In the genomic region with DNA sequence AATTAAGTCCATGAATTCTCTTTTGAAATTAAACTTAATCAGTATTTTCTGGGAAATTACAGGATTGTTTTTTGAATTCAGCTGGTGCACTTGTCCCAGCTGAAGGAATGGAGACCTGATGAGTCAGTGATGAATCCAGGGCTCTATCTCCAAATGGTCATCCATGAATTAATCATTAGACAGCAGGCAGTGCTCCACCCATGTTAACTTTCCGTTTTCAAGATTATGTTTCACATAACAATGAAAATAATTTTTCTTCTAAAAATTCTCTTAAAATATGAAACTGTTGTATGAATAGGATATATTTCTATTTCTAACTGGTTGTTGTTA, we compare ENCODE assay signal across 19 cellular contexts. TPM values are rescaled to one million over a fixed set of nuclear protein-coding genes. Genes with fewer than 3 reads are reported as not detected.
DNase-seq lines count a peak whose midpoint lies in the region; ATAC-seq, FAIRE-seq and TF ChIP-seq lines count a peak whose summit lies in the region.
"Had no signal": no experiment of that assay in that cellular context is flagged by ENCODE, and none has a peak within 500 bp of the region (broad histone marks: within the 10 kb centered on the region; RNA-seq: fewer than 3 reads in every experiment).

No MANE protein-coding gene starts in this region.

- no peaks in the 10 kb centered on the region for H3K9me3 ChIP-seq in K562 (replicated peaks; ENCODE audit: control insufficient read depth, insufficient read depth, low read depth, low read length)
- H3K9me3 ChIP-seq in HepG2 (ENCODE audit: low read length), result no peaks in the 10 kb centered on the region
- H3K9me3 ChIP-seq: BE2C, esophagus squamous epithelium, heart left ventricle had no signal

- H2AFZ ChIP-seq in K562 (ENCODE audit: low read depth, low read length) (peak overlapping the region; percentile 63), HepG2 (ENCODE audit: low read length) (no peak overlapping the region)

- no peak for TF ChIP-seq POLR2A in K562 (conservative IDR thresholded peaks at IDR 0.05)
- no peak for TF ChIP-seq POLR2A in HepG2 (IDR thresholded peaks at IDR 0.05; ENCODE audit: insufficient read depth in 1 of 2, low read depth in 2 of 2, low read length in 2 of 2)

- peak; percentile 48 for DNase-seq in EH (ENCODE audit: low read depth)
- DNase-seq in HT-29 (ENCODE audit: low spot score), result peak; percentile 15
- peak in 2 of 4 experiments; percentile 36 to 39 for DNase-seq in K562 (ENCODE audit: extremely low read depth in 1 of 4, low spot score in 3 of 4)
- DNase-seq in HepG2 (ENCODE audit: low spot score), result no peak
- no peak for DNase-seq in NK-92 treated with Interleukin-12 subunit alpha and Interleukin-12 subunit beta, amount 100 ng/mL, for 24 hours (lab: John Stamatoyannopoulos, UW)
- DNase-seq in GOT3 (lab: John Stamatoyannopoulos, UW), result no peak
- no peak for DNase-seq in inferior parietal cortex (ENCODE audit: extremely low spot score)
- no peak for DNase-seq in GM19238 (ENCODE audit: insufficient read length, low spot score)
- DNase-seq: activated CD4-positive, alpha-beta T cell treated with anti-CD3 and anti-CD28 coated beads for 1 hour; activated naive CD8-positive, alpha-beta T cell treated with anti-CD3 and anti-CD28 coated beads for 36 hours; BE2C; esophagus squamous epithelium; NCI-H2081 treated with DMSO at 0.1 percent for 48 hours had no signal

- TF ChIP-seq CTCF in K562 (IDR thresholded peaks at IDR 0.05 in 2 of 3, conservative IDR thresholded peaks at IDR 0.05 in 1 of 3; ENCODE audit: insufficient read depth in 2 of 3, low read depth in 1 of 3, low read length in 3 of 3) (no peak), HepG2 (CRISPR knock-in tag; IDR thresholded peaks at IDR 0.05) (no peak)

- WGBS in K562 (ENCODE audit: insufficient coverage, low coverage, missing lambda C conversion rate), result 6% methylated on average over 1 of the region's 1 CpG
- 25% methylated on average over 1 of the region's 1 CpG for WGBS in HepG2 (ENCODE audit: low lambda C conversion rate)

- in situ Hi-C loops in K562 (cut with MboI) (no loop called here), HepG2 (cut with HindIII; ENCODE audit: extremely low pct_ligation_motif_present, low pct_unique_long_range_greater_than_20kb) (no loop called here)

- H3K4me1 ChIP-seq in K562 (replicated peaks in 1 of 2; ENCODE audit: control insufficient read depth in 2 of 2, insufficient read depth in 2 of 2, low read length in 2 of 2), result peaks cover 5 to 28% of the 10 kb centered on the region in 2 experiments; a peak in 3 of 5 replicates
- peaks cover 49% of the 10 kb centered on the region for H3K4me1 ChIP-seq in HepG2 (ENCODE audit: insufficient read depth, low read length)
- H3K4me1 ChIP-seq: esophagus squamous epithelium had no signal

- H3K9me1 ChIP-seq in K562 (ENCODE audit: control insufficient read depth, insufficient read depth, low read length), result no peaks in the 10 kb centered on the region

- H3K4me3 ChIP-seq in K562, result no peak overlapping the region
- H3K4me3 ChIP-seq in HepG2 (replicated peaks in 1 of 3; ENCODE audit: insufficient read depth in 1 of 3, low read depth in 2 of 3, low read length in 3 of 3), result no peak overlapping the region
- H3K4me3 ChIP-seq: cardiac muscle cell, esophagus squamous epithelium, heart left ventricle, smooth muscle cell had no signal

- BruUV-seq in K562 (replicated peaks; lab: Mats Ljungman, UMichigan), result no TSS peak
- no TSS peak for BruUV-seq in HepG2 (replicated peaks; lab: Mats Ljungman, UMichigan)

- H3K9ac ChIP-seq in K562 (ENCODE audit: insufficient read depth in 1 of 2, low read depth in 2 of 2, low read length in 2 of 2), result peak overlapping the region in 1 of 2 experiments; percentile 42; a peak in 2 of 4 replicates
- H3K9ac ChIP-seq in HepG2 (ENCODE audit: insufficient read depth, low read depth, low read length), result no peak overlapping the region

- ATAC-seq in K562 (no peak), HepG2 (no peak)

- H3K4me2 ChIP-seq in K562 (ENCODE audit: insufficient read depth, low read length) (0 out of 2 replicates have a peak overlapping the region, but pooled peaks have one; percentile 53), HepG2 (ENCODE audit: low read depth, low read length) (no peak overlapping the region)
- H3K4me2 ChIP-seq: smooth muscle cell had no signal

- no peaks in the 10 kb centered on the region for H3K27me3 ChIP-seq in K562 (ENCODE audit: control insufficient read depth in 2 of 2, insufficient read depth in 2 of 2, low read length in 2 of 2)
- H3K27me3 ChIP-seq in HepG2 (ENCODE audit: control insufficient read depth in 1 of 2, insufficient read depth in 2 of 2, low read length in 2 of 2), result peaks cover 0 to 4% of the 10 kb centered on the region in 2 experiments; a peak in 1 of 5 replicates
- H3K27me3 ChIP-seq: BE2C, cardiac muscle cell, heart left ventricle had no signal

- CTCF ChIA-PET in K562 (lab: Yijun Ruan, JAX; ENCODE audit: low intra/inter-chr PET ratio) (no interaction called here), HepG2 (lab: Yijun Ruan, JAX; ENCODE audit: low intra/inter-chr PET ratio, low total read pairs) (no interaction called here)

- no peak for FAIRE-seq in K562 (lab: Jason Lieb, UNC)
- FAIRE-seq in HepG2 (lab: Jason Lieb, UNC), result no peak

- TF ChIP-seq RAD21 in K562 (CRISPR knock-in tag; conservative IDR thresholded peaks at IDR 0.05 in 1 of 2, IDR thresholded peaks at IDR 0.05 in 1 of 2), result no peak
- no peak for TF ChIP-seq RAD21 in HepG2 (CRISPR knock-in tag; IDR thresholded peaks at IDR 0.05)

- H3K27ac ChIP-seq in K562 (ENCODE audit: extremely low read depth, low read depth, low read length) (peak overlapping the region; percentile 83), HepG2 (ENCODE audit: extremely low read length, insufficient read depth, low read length) (no peak overlapping the region)
- H3K27ac ChIP-seq: cardiac muscle cell, esophagus squamous epithelium had no signal

- TF ChIP-seq EP300 in K562 (IDR thresholded peaks at IDR 0.05; ENCODE audit: low read length) (no peak), HepG2 (IDR thresholded peaks at IDR 0.05; ENCODE audit: low read depth in 2 of 2, low read length in 2 of 2) (no peak), HepG2 (CRISPR knock-in tag; IDR thresholded peaks at IDR 0.05; ENCODE audit: borderline replicate concordance) (no peak)

- intact Hi-C loops in K562 (cut with micrococcal nuclease), result no loop called here
- intact Hi-C loops in HepG2 (cut with micrococcal nuclease; ENCODE audit: unreplicated experiment), result no loop called here

- POLR2A ChIA-PET in K562 (lab: Yijun Ruan, JAX) (no interaction called here), HepG2 (lab: Yijun Ruan, JAX) (interaction anchor here (1.5 kb wide), 1 partner anchor 24 kb away, joined by 5 read pairs; a partner anchor contains a TSS)

- no peaks in the 10 kb centered on the region for H3K36me3 ChIP-seq in K562 (ENCODE audit: control insufficient read depth, insufficient read depth, low read length)
- no peaks in the 10 kb centered on the region for H3K36me3 ChIP-seq in HepG2 (replicated peaks in 1 of 2; ENCODE audit: control insufficient read depth in 1 of 2, insufficient read depth in 2 of 2, low read length in 2 of 2)
- H3K36me3 ChIP-seq: BE2C, cardiac muscle cell, esophagus squamous epithelium, heart left ventricle had no signal

- H4K20me1 ChIP-seq in K562 (replicated peaks; ENCODE audit: control insufficient read depth, insufficient read depth, low read length) (no peaks in the 10 kb centered on the region), HepG2 (ENCODE audit: insufficient read depth, low read length) (no peaks in the 10 kb centered on the region)

- no peaks in the 10 kb centered on the region for H3K79me2 ChIP-seq in K562 (ENCODE audit: control insufficient read depth, insufficient read depth, low read length)
- no peaks in the 10 kb centered on the region for H3K79me2 ChIP-seq in HepG2 (ENCODE audit: insufficient read depth, low read length)

RNA-seq across cellular contexts. Expression of a gene that starts 13.9 kb away (rescaled TPM):
- not detected in 2 replicates for total RNA-seq in HT-29 (2014; rRNA removed; shearing (Covaris generic))
- 0.53 and 1.0 TPM in 2 replicates for total RNA-seq in K562 (2011; cell fraction: chromatin; rRNA removed; ENCODE audit: low replicate concordance)
- total RNA-seq in K562 (2011; cell fraction: nucleolus; rRNA removed), result 1.4 and 2.0 TPM in 2 replicates
- total RNA-seq in K562 (2011; cell fraction: nucleoplasm; rRNA removed), result 0.92 and 1.8 TPM in 2 replicates
- total RNA-seq in K562 (2014; rRNA removed) (0.27 and 0.29 TPM in 2 replicates), K562 (2014; rRNA removed; fragmentation: Illumina TruSeq; extraction: Trizol) (0.07 and 0.16 TPM in 2 replicates), K562 (2015; rRNA removed; fragmentation: Illumina TruSeq; extraction: Trizol) (0.04 TPM in 1 of 2 replicates, not detected in the other), K562 (2021) (0.40 and 0.58 TPM in 2 replicates), HepG2 (2016; rRNA removed; fragmentation: Illumina TruSeq; extraction: Trizol) (10.3 and 10.4 TPM in 2 replicates)
- polyA plus RNA-seq in K562 (2011; rRNA removed) (0.12 and 0.39 TPM in 2 replicates), K562 (2014; fragmentation: Illumina TruSeq; extraction: Trizol) (0.21 and 0.22 TPM in 2 replicates), K562 (2014; fragmentation: Nextera tagmentation; extraction: Ambion mirVana) (under 1 TPM; 0.08 to 0.13 TPM), K562 (2014; rRNA removed) (0.33 and 0.47 TPM in 2 replicates), HepG2 (2011; rRNA removed) (3.7 and 8.4 TPM in 2 replicates)
- polyA plus RNA-seq in K562 (2011; cell fraction: cytosol; rRNA removed), result 0.12 and 1.3 TPM in 2 replicates
- polyA plus RNA-seq in K562 (2011; cell fraction: nucleus; rRNA removed), result 0.20 and 1.0 TPM in 2 replicates
- polyA plus RNA-seq in K562 (2012), result 0.11 and 0.31 TPM in 2 replicates
- polyA minus RNA-seq in K562 (2011; rRNA and poly(A)+ RNA removed), result 0.18 and 0.39 TPM in 2 replicates
- polyA minus RNA-seq in K562 (2011; cell fraction: cytosol; rRNA and poly(A)+ RNA removed), result not detected in 2 replicates
- 0.27 and 0.56 TPM in 2 replicates for polyA minus RNA-seq in K562 (2011; cell fraction: nucleus; rRNA and poly(A)+ RNA removed)
- total RNA-seq in HepG2 (2016; cell fraction: cytosol; rRNA removed; fragmentation: Illumina TruSeq; extraction: Trizol; ENCODE audit: low read depth), result 3.6 and 3.8 TPM in 2 replicates
- 10.3 and 10.5 TPM in 2 replicates for total RNA-seq in HepG2 (2016; cell fraction: insoluble cytoplasmic fraction; rRNA removed; fragmentation: Illumina TruSeq; extraction: Trizol)
- total RNA-seq in HepG2 (2016; cell fraction: membrane; rRNA removed; fragmentation: Illumina TruSeq; extraction: Trizol), result 12.0 and 13.5 TPM in 2 replicates
- total RNA-seq in HepG2 (2016; cell fraction: nucleus; rRNA removed; fragmentation: Illumina TruSeq; extraction: Trizol), result 9.3 and 10.1 TPM in 2 replicates
- 4.9 and 6.5 TPM in 2 replicates for polyA plus RNA-seq in HepG2 (2011; cell fraction: cytosol; rRNA removed)
- 8.2 and 13.0 TPM in 2 replicates for polyA plus RNA-seq in HepG2 (2011; cell fraction: nucleus; rRNA removed)
- polyA plus RNA-seq in HepG2 (2012), result 9.1 and 16.7 TPM in 2 replicates
- 4.6 and 5.9 TPM in 2 replicates for polyA plus RNA-seq in HepG2 (2016; cell fraction: cytosol; fragmentation: Illumina TruSeq; extraction: Trizol; ENCODE audit: low read depth)
- polyA plus RNA-seq in HepG2 (2016; cell fraction: insoluble cytoplasmic fraction; fragmentation: Illumina TruSeq; extraction: Trizol; ENCODE audit: low read depth), result 13.7 and 14.1 TPM in 2 replicates
- polyA plus RNA-seq in HepG2 (2016; cell fraction: membrane; fragmentation: Illumina TruSeq; extraction: Trizol; ENCODE audit: low read depth), result 12.2 and 13.8 TPM in 2 replicates
- 16.0 and 16.8 TPM in 2 replicates for polyA plus RNA-seq in HepG2 (2016; cell fraction: nucleus; fragmentation: Illumina TruSeq; extraction: Trizol; ENCODE audit: insufficient read depth, low read depth)
- polyA minus RNA-seq in HepG2 (2011; rRNA and poly(A)+ RNA removed; ENCODE audit: low replicate concordance), result 26.7 TPM in 1 of 2 replicates, not detected in the other
- polyA minus RNA-seq in HepG2 (2011; cell fraction: cytosol; rRNA and poly(A)+ RNA removed), result 5.5 and 9.2 TPM in 2 replicates
- polyA minus RNA-seq in HepG2 (2011; cell fraction: nucleus; rRNA and poly(A)+ RNA removed), result 10.3 and 15.8 TPM in 2 replicates
- total RNA-seq: activated naive CD8-positive, alpha-beta T cell treated with anti-CD3 and anti-CD28 coated beads for 36 hours; activated T-helper 1 cell treated with anti-CD3 and anti-CD28 coated beads, Interleukin-12 subunit alpha, Interleukin-12 subunit beta, Interleukin-2, Interleukin-4 antibody, amounts not matched to agents 30 ng/mL and 10 ng/mL and 1 ng/mL, durations not matched to agents 14 hours and 24 hours and 36 hours; esophagus squamous epithelium; natural killer cell treated with Interleukin-12 subunit alpha and Interleukin-12 subunit beta and Interleukin-15 and Interleukin-18, amount 100 ng/mL, for 72 hours had no signal
- polyA plus RNA-seq: IgD-negative memory B cell had no signal

RNA-seq across cellular contexts. Expression of a gene that starts 24.0 kb away (rescaled TPM):
- total RNA-seq in HT-29 (2014; rRNA removed; shearing (Covaris generic)), result 50.4 and 52.5 TPM in 2 replicates
- 224 and 739 TPM in 2 replicates for total RNA-seq in K562 (2011; cell fraction: chromatin; rRNA removed; ENCODE audit: low replicate concordance)
- 79.4 and 92.0 TPM in 2 replicates for total RNA-seq in K562 (2011; cell fraction: nucleolus; rRNA removed)
- 184 and 255 TPM in 2 replicates for total RNA-seq in K562 (2011; cell fraction: nucleoplasm; rRNA removed)
- 116 and 128 TPM in 2 replicates for total RNA-seq in K562 (2014; rRNA removed)
- 280 and 375 TPM in 2 replicates for total RNA-seq in K562 (2014; rRNA removed; fragmentation: Illumina TruSeq; extraction: Trizol)
- 193 and 205 TPM in 2 replicates for total RNA-seq in K562 (2015; rRNA removed; fragmentation: Illumina TruSeq; extraction: Trizol)
- 198 and 199 TPM in 2 replicates for total RNA-seq in K562 (2021)
- polyA plus RNA-seq in K562 (2011; rRNA removed), result 108 and 140 TPM in 2 replicates
- 8.8 and 22.2 TPM in 2 replicates for polyA plus RNA-seq in K562 (2011; cell fraction: cytosol; rRNA removed)
- polyA plus RNA-seq in K562 (2011; cell fraction: nucleus; rRNA removed), result 182 and 207 TPM in 2 replicates
- 66.4 and 103 TPM in 2 replicates for polyA plus RNA-seq in K562 (2012)
- 174 and 178 TPM in 2 replicates for polyA plus RNA-seq in K562 (2014; fragmentation: Illumina TruSeq; extraction: Trizol)
- polyA plus RNA-seq in K562 (2014; fragmentation: Nextera tagmentation; extraction: Ambion mirVana), result 100 to 1,000 TPM; 191 to 322 TPM
- 97.8 and 140 TPM in 2 replicates for polyA plus RNA-seq in K562 (2014; rRNA removed)
- 269 and 309 TPM in 2 replicates for polyA minus RNA-seq in K562 (2011; rRNA and poly(A)+ RNA removed)
- polyA minus RNA-seq in K562 (2011; cell fraction: cytosol; rRNA and poly(A)+ RNA removed), result 56.3 and 70.0 TPM in 2 replicates
- polyA minus RNA-seq in K562 (2011; cell fraction: nucleus; rRNA and poly(A)+ RNA removed), result 193 and 346 TPM in 2 replicates
- 173 and 250 TPM in 2 replicates for total RNA-seq in HepG2 (2016; rRNA removed; fragmentation: Illumina TruSeq; extraction: Trizol)
- total RNA-seq in HepG2 (2016; cell fraction: cytosol; rRNA removed; fragmentation: Illumina TruSeq; extraction: Trizol; ENCODE audit: low read depth), result 14.1 and 18.4 TPM in 2 replicates
- total RNA-seq in HepG2 (2016; cell fraction: insoluble cytoplasmic fraction; rRNA removed; fragmentation: Illumina TruSeq; extraction: Trizol), result 173 and 234 TPM in 2 replicates
- total RNA-seq in HepG2 (2016; cell fraction: membrane; rRNA removed; fragmentation: Illumina TruSeq; extraction: Trizol), result 38.5 and 45.7 TPM in 2 replicates
- 249 and 251 TPM in 2 replicates for total RNA-seq in HepG2 (2016; cell fraction: nucleus; rRNA removed; fragmentation: Illumina TruSeq; extraction: Trizol)
- polyA plus RNA-seq in HepG2 (2011; rRNA removed), result 41.3 and 55.9 TPM in 2 replicates
- 8.6 and 12.8 TPM in 2 replicates for polyA plus RNA-seq in HepG2 (2011; cell fraction: cytosol; rRNA removed)
- 39.7 and 59.0 TPM in 2 replicates for polyA plus RNA-seq in HepG2 (2011; cell fraction: nucleus; rRNA removed)
- 63.0 and 109 TPM in 2 replicates for polyA plus RNA-seq in HepG2 (2012)
- polyA plus RNA-seq in HepG2 (2016; cell fraction: cytosol; fragmentation: Illumina TruSeq; extraction: Trizol; ENCODE audit: low read depth), result 3.4 and 3.6 TPM in 2 replicates
- 156 and 157 TPM in 2 replicates for polyA plus RNA-seq in HepG2 (2016; cell fraction: insoluble cytoplasmic fraction; fragmentation: Illumina TruSeq; extraction: Trizol; ENCODE audit: low read depth)
- 9.2 and 11.6 TPM in 2 replicates for polyA plus RNA-seq in HepG2 (2016; cell fraction: membrane; fragmentation: Illumina TruSeq; extraction: Trizol; ENCODE audit: low read depth)
- polyA plus RNA-seq in HepG2 (2016; cell fraction: nucleus; fragmentation: Illumina TruSeq; extraction: Trizol; ENCODE audit: insufficient read depth, low read depth), result 227 and 232 TPM in 2 replicates
- polyA minus RNA-seq in HepG2 (2011; rRNA and poly(A)+ RNA removed; ENCODE audit: low replicate concordance), result 58.3 and 119 TPM in 2 replicates
- polyA minus RNA-seq in HepG2 (2011; cell fraction: cytosol; rRNA and poly(A)+ RNA removed), result 33.5 and 35.1 TPM in 2 replicates
- 254 and 272 TPM in 2 replicates for polyA minus RNA-seq in HepG2 (2011; cell fraction: nucleus; rRNA and poly(A)+ RNA removed)

Comparison
In these comparisons a context has a peak if more than half of its experiments do, and no peak if none do; other contexts are left out.
1. DNase-seq: peak in EH (single experiment) and HT-29 (single experiment); none in HepG2 (single experiment), NK-92 treated with Interleukin-12 subunit alpha and Interleukin-12 subunit beta, amount 100 ng/mL, for 24 hours (single experiment), GOT3 (single experiment), inferior parietal cortex (single experiment) and GM19238 (single experiment).